ENCODE assay signal across 8 cellular contexts in genomic region chr6:16205377-16206144, GRCh38. TPM values are rescaled to one million over a fixed set of nuclear protein-coding genes. Genes with fewer than 3 reads are reported as not detected.
DNase-seq lines count a peak whose midpoint lies in the region; ATAC-seq and TF ChIP-seq lines count a peak whose summit lies in the region.

No MANE protein-coding gene starts in this region.

- peak; percentile 19 for DNase-seq in activated CD8-positive, alpha-beta memory T cell treated with anti-CD3 and anti-CD28 coated beads for 24 hours
- DNase-seq in activated CD8-positive, alpha-beta memory T cell treated with anti-CD3 and anti-CD28 coated beads, Interleukin-2, amount 50 U/mL, for 4 hours: no peak
- DNase-seq in iris pigment epithelial cell (ENCODE audit: low read depth) (peak; percentile 89), DMS114 treated with DMSO at 0.1 percent for 48 hours (lab: John Stamatoyannopoulos, UW; ENCODE audit: unreplicated experiment) (no peak), kidney glomerular epithelial cell (lab: John Stamatoyannopoulos, UW) (no peak)
- no peak for DNase-seq in activated naive CD4-positive, alpha-beta T cell treated with Interleukin-2 at 50 U/mL for 16 hours

- ATAC-seq in HG02970 (IDR thresholded peaks at IDR 0.05; ENCODE audit: low FRiP score, unreplicated experiment): peak; percentile 90

TF ChIP-seq in PFSK-1, 5 proteins besides CTCF, POLR2A, EP300 and RAD21:
- TF ChIP-seq SIN3A (IDR thresholded peaks at IDR 0.05; ENCODE audit: borderline replicate concordance, insufficient read depth, low read length) (no peak; the same call in 1 of the 2 replicates), POLR2AphosphoS5 (IDR thresholded peaks at IDR 0.05; ENCODE audit: low read depth, low read length) (no peak; the same call in 1 of the 2 replicates), TAF1 (IDR thresholded peaks at IDR 0.05; ENCODE audit: borderline replicate concordance, insufficient read depth, low read length) (no peak), REST (IDR thresholded peaks at IDR 0.05; ENCODE audit: insufficient read depth in 1 of 2, low read depth in 2 of 2, low read length in 2 of 2) (peak in 1 of 2 experiments; percentile 71; a peak in 1 of 4 replicates), FOXP2 (optimal IDR thresholded peaks at IDR 0.05; ENCODE audit: borderline replicate concordance, extremely low read depth, extremely low read length, insufficient read depth) (peak; percentile 32)

RNA-seq across cellular contexts. Expression of gene GMPR, which starts 32.8 kb away (rescaled TPM):
- 32.3 TPM for polyA plus RNA-seq in PFSK-1 (2012; ENCODE audit: insufficient read length, low read depth)

Comparison
In these comparisons a context has a peak if more than half of its experiments do, and no peak if none do; other contexts are left out.
1. DNase-seq: peak in activated CD8-positive, alpha-beta memory T cell treated with anti-CD3 and anti-CD28 coated beads for 24 hours (single experiment) and iris pigment epithelial cell (single experiment); none in activated CD8-positive, alpha-beta memory T cell treated with anti-CD3 and anti-CD28 coated beads, Interleukin-2, amount 50 U/mL, for 4 hours (single experiment), DMS114 treated with DMSO at 0.1 percent for 48 hours (single experiment), kidney glomerular epithelial cell (single experiment) and activated naive CD4-positive, alpha-beta T cell treated with Interleukin-2 at 50 U/mL for 16 hours (single experiment).